Comparison of ENCODE assay signal across 8 cellular contexts in the genomic region with DNA sequence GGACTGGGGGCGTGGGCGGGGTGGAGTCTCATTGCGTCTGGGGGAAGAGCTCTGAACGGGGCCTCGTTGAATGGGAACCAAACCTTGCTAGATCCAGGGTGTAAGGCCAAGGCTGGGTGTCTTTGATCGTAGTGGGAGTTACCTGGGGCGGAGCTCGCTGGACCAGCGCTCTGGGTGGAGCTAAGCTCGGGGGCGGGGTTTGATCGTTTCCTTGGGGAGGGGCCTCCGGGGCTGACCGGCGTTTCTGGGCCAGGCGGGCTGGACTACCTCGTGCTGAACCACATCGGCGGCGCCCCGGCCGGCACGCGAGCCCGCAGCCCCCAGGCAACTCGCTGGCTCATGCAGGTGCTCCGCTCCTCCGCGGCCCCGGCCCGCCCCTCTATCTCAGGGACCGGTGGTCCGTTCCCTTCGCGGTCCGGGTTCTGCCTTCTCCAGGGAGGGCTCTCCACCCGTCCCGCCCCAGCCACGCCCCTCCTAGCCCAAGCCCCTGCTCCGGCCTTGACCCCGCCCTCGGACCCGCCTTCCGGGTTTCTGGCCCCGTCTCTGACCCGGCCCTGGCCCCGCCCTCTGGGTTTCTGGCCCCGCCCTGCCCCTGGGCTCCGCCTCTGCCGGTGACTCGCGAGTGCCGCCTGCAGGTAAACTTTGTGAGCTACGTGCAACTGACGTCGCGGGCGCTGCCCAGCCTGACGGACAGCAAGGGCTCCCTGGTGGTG. TPM values are rescaled to one million over a fixed set of nuclear protein-coding genes. Genes with fewer than 3 reads are reported as not detected.
A peak's percentile ranks its signal among the peaks of the same experiment; 100 is the strongest.
DNase-seq lines count a peak whose midpoint lies in the region; ATAC-seq and TF ChIP-seq lines count a peak whose summit lies in the region.

No MANE protein-coding gene starts in this region.

- H3K4me1 ChIP-seq in DND-41 (ENCODE audit: insufficient read depth, low read length) = peaks cover 31% of the 10 kb centered on the region
- H3K4me1 ChIP-seq in GM23248 (ENCODE audit: insufficient read depth) = no peaks in the 10 kb centered on the region

- H3K9me2 ChIP-seq in GM23248 (ENCODE audit: insufficient read depth) = no peaks in the 10 kb centered on the region

- WGBS in GM23248 (ENCODE audit: low coverage in 1 of 2, low lambda C conversion rate in 2 of 2, missing lambda C conversion rate in 2 of 2), 2 experiments = 2 to 3% methylated on average over 23 to 37 of the region's 59 CpGs

- H3K27ac ChIP-seq in DND-41 (ENCODE audit: low read length) = peak overlapping the region; percentile 71
- 0 out of 2 replicates have a peak overlapping the region, but pooled peaks have one; percentile 6 for H3K27ac ChIP-seq in GM23248

- H3K9me3 ChIP-seq in DND-41 (ENCODE audit: insufficient read depth, low read length, severe bottlenecking) (no peaks in the 10 kb centered on the region), GM23248 (ENCODE audit: low read depth) (no peaks in the 10 kb centered on the region)

- in situ Hi-C loops in GM23248 (cut with MboI) = no loop called here

- DNase-seq in DND-41 (peak; percentile 97), GM23248 (peak; percentile 95), SHP77 treated with DMSO at 0.1 percent for 48 hours (lab: John Stamatoyannopoulos, UW) (peak; percentile 81), glomerular endothelial cell (ENCODE audit: extremely low read depth, low read depth, low spot score) (peak; percentile 34), nucleus accumbens (lab: John Stamatoyannopoulos, UW) (peak; percentile 29 to 94 (median 82)), superior temporal gyrus (ENCODE audit: extremely low spot score) (peak; percentile 74)
- DNase-seq in activated naive CD4-positive, alpha-beta T cell treated with Interleukin-2 at 50 U/mL for 16 hours = peak; percentile 97

- H2AFZ ChIP-seq in DND-41 (ENCODE audit: low read depth, low read length) (peak overlapping the region; percentile 91), GM23248 (peak overlapping the region; percentile 78)

- H3F3A ChIP-seq in GM23248 (ENCODE audit: insufficient read depth) = no peaks in the 10 kb centered on the region

- H3K36me3 ChIP-seq in DND-41 (ENCODE audit: insufficient read depth, low read length) = peaks cover 16% of the 10 kb centered on the region
- no peaks in the 10 kb centered on the region for H3K36me3 ChIP-seq in GM23248 (ENCODE audit: low read depth)

- peaks cover 16% of the 10 kb centered on the region for H4K20me1 ChIP-seq in DND-41 (ENCODE audit: insufficient read depth, low read length)
- no peaks in the 10 kb centered on the region for H4K20me1 ChIP-seq in GM23248 (ENCODE audit: insufficient read depth)

- H3K9ac ChIP-seq in DND-41 (ENCODE audit: low read depth, low read length) = peak overlapping the region; percentile 61
- peak overlapping the region; percentile 55; the same call in 1 of the 2 replicates for H3K9ac ChIP-seq in GM23248

- H3K4me3 ChIP-seq in DND-41 (ENCODE audit: low read depth in 1 of 2, low read length in 2 of 2) = peak overlapping the region; percentile 19 to 66; a peak in 3 of 4 replicates
- peak overlapping the region; percentile 73 for H3K4me3 ChIP-seq in GM23248

- H3K27me3 ChIP-seq in DND-41 (ENCODE audit: insufficient read depth, low read length, poor library complexity) = no peaks in the 10 kb centered on the region
- H3K27me3 ChIP-seq in GM23248 (replicated peaks; ENCODE audit: insufficient read depth) = no peaks in the 10 kb centered on the region

- peak; percentile 85 for TF ChIP-seq CTCF in DND-41 (IDR thresholded peaks at IDR 0.05; ENCODE audit: borderline replicate concordance, extremely low read depth, low read length, poor library complexity, severe bottlenecking)
- TF ChIP-seq CTCF in LNCAP (IDR thresholded peaks at IDR 0.05) = peak; percentile 90

- H3K4me2 ChIP-seq in DND-41 (ENCODE audit: insufficient read depth, low read length) (peak overlapping the region; percentile 78), GM23248 (ENCODE audit: unreplicated experiment) (peak overlapping the region; percentile 42)

- H3K79me2 ChIP-seq in DND-41 (ENCODE audit: insufficient read depth, low read length) (peaks cover 17% of the 10 kb centered on the region), GM23248 (ENCODE audit: insufficient read depth) (peaks cover 17% of the 10 kb centered on the region)

- peak; percentile 64 for ATAC-seq in DND-41 (ENCODE audit: insufficient read depth, low read depth)

RNA-seq across cellular contexts. Expression of gene RPL36, which starts 3.3 kb away (rescaled TPM):
- 503 and 678 TPM in 2 replicates for total RNA-seq in GM23248 (2014; rRNA removed; shearing (Covaris generic))
- 1,118 and 1,128 TPM in 2 replicates for polyA plus RNA-seq in GM23248 (2016; fragmentation: Nextera tagmentation; extraction: Ambion mirVana)
- 869 and 1,268 TPM in 2 replicates for total RNA-seq in glomerular endothelial cell

RNA-seq across cellular contexts. Expression of gene HSD11B1L, which starts 6.0 kb away (rescaled TPM):
- 23.8 and 30.7 TPM in 2 replicates for total RNA-seq in GM23248 (2014; rRNA removed; shearing (Covaris generic))
- polyA plus RNA-seq in GM23248 (2016; fragmentation: Nextera tagmentation; extraction: Ambion mirVana) = 10.9 and 13.4 TPM in 2 replicates
- 20.2 and 28.2 TPM in 2 replicates for total RNA-seq in glomerular endothelial cell

RNA-seq across cellular contexts. Expression of gene MICOS13, which starts 6.5 kb away (rescaled TPM):
- total RNA-seq in GM23248 (2014; rRNA removed; shearing (Covaris generic)) = 39.8 and 44.5 TPM in 2 replicates
- polyA plus RNA-seq in GM23248 (2016; fragmentation: Nextera tagmentation; extraction: Ambion mirVana) = 147 and 157 TPM in 2 replicates
- total RNA-seq in glomerular endothelial cell = 62.1 and 64.9 TPM in 2 replicates

RNA-seq across cellular contexts. Expression of gene LONP1, which starts 33.1 kb away (rescaled TPM):
- 119 and 123 TPM in 2 replicates for total RNA-seq in GM23248 (2014; rRNA removed; shearing (Covaris generic))
- 73.7 and 77.5 TPM in 2 replicates for polyA plus RNA-seq in GM23248 (2016; fragmentation: Nextera tagmentation; extraction: Ambion mirVana)
- 75.9 and 123 TPM in 2 replicates for total RNA-seq in glomerular endothelial cell

RNA-seq across cellular contexts. Expression of gene CATSPERD, which starts 33.6 kb away (rescaled TPM):
- 0.22 TPM in 1 of 2 replicates, not detected in the other for total RNA-seq in GM23248 (2014; rRNA removed; shearing (Covaris generic))
- not detected in 2 replicates for polyA plus RNA-seq in GM23248 (2016; fragmentation: Nextera tagmentation; extraction: Ambion mirVana)
- total RNA-seq in glomerular endothelial cell = not detected in 2 replicates

Comparison
In these comparisons a context has a peak if more than half of its experiments do, and no peak if none do; other contexts are left out.
1. Peak in every context shown above with its lines: DNase-seq, ATAC-seq, H3K4me3 ChIP-seq and H3K27ac ChIP-seq.
2. DNase-seq: peak in every context shown above with its lines; median percentile 97 in DND-41; 97 in activated naive CD4-positive, alpha-beta T cell treated with Interleukin-2 at 50 U/mL for 16 hours; 95 in GM23248; 82 in nucleus accumbens; 81 in SHP77 treated with DMSO at 0.1 percent for 48 hours; 74 in superior temporal gyrus; 34 in glomerular endothelial cell.